8 cellular contexts compared by ENCODE assay signal in the genomic region with DNA sequence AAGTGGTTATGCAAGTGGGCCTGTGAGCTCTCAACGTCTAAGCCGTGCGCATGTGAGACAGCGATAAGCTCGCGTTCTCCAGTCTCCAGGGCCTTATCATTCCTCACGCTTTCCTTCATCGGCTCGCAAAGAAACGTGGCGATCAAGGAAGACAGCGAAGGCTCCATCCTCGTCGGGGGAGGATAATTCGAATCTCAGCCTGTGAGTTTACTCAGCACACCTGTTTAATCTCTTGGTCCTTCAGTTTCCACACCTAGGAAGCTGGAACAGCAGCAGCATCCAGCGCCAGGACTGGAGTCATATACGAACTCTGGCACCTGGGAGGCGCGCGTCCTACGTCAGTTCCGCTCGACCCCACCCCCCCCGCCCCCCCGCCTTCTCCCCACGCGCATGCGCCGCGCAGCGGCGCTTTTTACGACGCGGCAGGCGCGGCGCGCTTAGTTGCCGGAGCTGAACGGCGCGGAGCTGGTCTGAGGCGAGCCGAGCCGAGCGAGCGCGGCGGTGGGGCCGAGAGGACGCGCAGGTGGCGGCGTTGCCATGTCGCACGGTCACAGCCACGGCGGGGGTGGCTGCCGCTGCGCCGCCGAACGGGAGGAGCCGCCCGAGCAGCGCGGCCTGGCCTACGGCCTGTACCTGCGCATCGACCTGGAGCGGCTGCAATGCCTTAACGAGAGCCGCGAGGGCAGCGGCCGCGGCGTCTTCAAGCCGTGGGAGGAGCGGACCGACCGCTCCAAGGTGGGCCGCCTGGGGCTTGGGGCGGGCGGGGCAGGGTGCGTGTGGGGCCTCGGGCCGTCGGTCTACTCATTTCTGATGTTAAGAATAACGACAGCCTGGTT. TPM values are rescaled to one million over a fixed set of nuclear protein-coding genes. Genes with fewer than 3 reads are reported as not detected.
DNase-seq lines count a peak whose midpoint lies in the region; ATAC-seq lines count a peak whose summit lies in the region.

A gene with protein sequence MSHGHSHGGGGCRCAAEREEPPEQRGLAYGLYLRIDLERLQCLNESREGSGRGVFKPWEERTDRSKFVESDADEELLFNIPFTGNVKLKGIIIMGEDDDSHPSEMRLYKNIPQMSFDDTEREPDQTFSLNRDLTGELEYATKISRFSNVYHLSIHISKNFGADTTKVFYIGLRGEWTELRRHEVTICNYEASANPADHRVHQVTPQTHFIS (plus strand): TSS at position 440 of the 836 bp plus-strand sequence. CDS start 98 bp downstream, at position 538.

- H3K4me3 Mint-ChIP-seq in CD4-positive, CD25-positive, alpha-beta regulatory T cell: peak within 1 kb of the TSS; percentile 90 to 96 (median 94)

- no peaks in the 10 kb centered on the region for H3K9me3 Mint-ChIP-seq in CD4-positive, CD25-positive, alpha-beta regulatory T cell

- peaks cover 8% of the 10 kb centered on the region for H3K36me3 ChIP-seq in CD4-positive, CD25-positive, alpha-beta regulatory T cell (ENCODE audit: control insufficient read depth, insufficient read depth, low read length)
- peaks cover 23% of the 10 kb centered on the region for H3K36me3 ChIP-seq in HUES6 (ENCODE audit: control insufficient read depth, insufficient read depth, low read length)
- H3K36me3 ChIP-seq in NT2/D1 (ENCODE audit: insufficient read depth, insufficient read length, low read length): peaks cover 27% of the 10 kb centered on the region
- no peaks in the 10 kb centered on the region for H3K36me3 ChIP-seq in endocrine pancreas (ENCODE audit: control insufficient read depth, insufficient read depth, low read length)

- no peaks in the 10 kb centered on the region for H3K27me3 ChIP-seq in CD4-positive, CD25-positive, alpha-beta regulatory T cell (ENCODE audit: control insufficient read depth, insufficient read depth, low read length)
- H3K27me3 ChIP-seq in HUES6 (ENCODE audit: control insufficient read depth, insufficient read depth, low read length) (no peaks in the 10 kb centered on the region), NT2/D1 (ENCODE audit: insufficient read depth, insufficient read length) (no peaks in the 10 kb centered on the region), endocrine pancreas (ENCODE audit: control insufficient read depth, insufficient read depth, low read length) (no peaks in the 10 kb centered on the region)

- peak; percentile 82 to 83 for ATAC-seq in CD4-positive, CD25-positive, alpha-beta regulatory T cell (ENCODE audit: low read depth in 2 of 2)
- ATAC-seq in GM19467 (IDR thresholded peaks at IDR 0.05; ENCODE audit: unreplicated experiment): peak; percentile 77

- H3K27me3 Mint-ChIP-seq in CD4-positive, CD25-positive, alpha-beta regulatory T cell: no peaks in the 10 kb centered on the region

- peak within 1 kb of the TSS; percentile 98 for H3K4me3 ChIP-seq in CD4-positive, CD25-positive, alpha-beta regulatory T cell (ENCODE audit: low read depth, low read length)
- H3K4me3 ChIP-seq in HUES6 (ENCODE audit: low read depth, low read length): peak within 1 kb of the TSS; percentile 95
- peak within 1 kb of the TSS; percentile 82 for H3K4me3 ChIP-seq in NT2/D1 (ENCODE audit: insufficient read length, low read depth)
- H3K4me3 ChIP-seq in endocrine pancreas (ENCODE audit: control insufficient read depth, insufficient read depth, low read length): peak within 1 kb of the TSS; percentile 91

- peak within 1 kb of the TSS; percentile 87 for H3K9ac ChIP-seq in HUES6 (ENCODE audit: low read length)
- H3K9ac ChIP-seq in NT2/D1 (ENCODE audit: insufficient read length, low read depth): peak within 1 kb of the TSS; percentile 97
- peak within 1 kb of the TSS; percentile 96 for H3K9ac ChIP-seq in endocrine pancreas (ENCODE audit: control insufficient read depth, insufficient read depth, low read length)

- H3K4me1 Mint-ChIP-seq in CD4-positive, CD25-positive, alpha-beta regulatory T cell: peaks cover 18 to 61% (median 29%) of the 10 kb centered on the region in 4 donors

- peaks cover 15% of the 10 kb centered on the region for H3K4me1 ChIP-seq in CD4-positive, CD25-positive, alpha-beta regulatory T cell (ENCODE audit: control insufficient read depth, insufficient read depth, low read length, poor library complexity, severe bottlenecking)
- H3K4me1 ChIP-seq in HUES6 (ENCODE audit: control insufficient read depth, insufficient read depth, low read length) (0 out of 2 replicates have a peak, but pooled peaks cover 3% of the 10 kb centered on the region), NT2/D1 (ENCODE audit: insufficient read depth, insufficient read length) (no peaks in the 10 kb centered on the region), endocrine pancreas (ENCODE audit: control insufficient read depth, insufficient read depth, low read length) (peaks cover 18% of the 10 kb centered on the region)

- peak; percentile 75 to 89 (median 83) for DNase-seq in CD4-positive, CD25-positive, alpha-beta regulatory T cell
- DNase-seq in NT2/D1 (ENCODE audit: low read depth, low spot score) (peak; percentile 69), mesenteric fat pad (ENCODE audit: low spot score) (peak; percentile 94)
- DNase-seq in activated CD8-positive, alpha-beta memory T cell treated with anti-CD3 and anti-CD28 coated beads for 48 hours (ENCODE audit: low read depth in 2 of 3, low spot score in 2 of 3): peak; percentile 55 to 68 (median 56)
- DNase-seq in stimulated activated CD8-positive, alpha-beta memory T cell treated with anti-CD3 and anti-CD28 coated beads, Interleukin-15, amount 100 ng/mL, for 1 hour (ENCODE audit: low read depth): peak; percentile 49

- no peaks in the 10 kb centered on the region for H3K9me3 ChIP-seq in CD4-positive, CD25-positive, alpha-beta regulatory T cell (ENCODE audit: control insufficient read depth in 2 of 2, low read length in 2 of 2)
- no peaks in the 10 kb centered on the region for H3K9me3 ChIP-seq in HUES6 (ENCODE audit: control insufficient read depth, insufficient read depth, low read depth, low read length)
- H3K9me3 ChIP-seq in NT2/D1 (ENCODE audit: insufficient read depth, low read length): no peaks in the 10 kb centered on the region
- no peaks in the 10 kb centered on the region for H3K9me3 ChIP-seq in endocrine pancreas (ENCODE audit: control insufficient read depth, low read length)

- H3K27ac Mint-ChIP-seq in CD4-positive, CD25-positive, alpha-beta regulatory T cell: peak within 1 kb of the TSS; percentile 89 to 98 (median 98)

- H3K27ac ChIP-seq in CD4-positive, CD25-positive, alpha-beta regulatory T cell (ENCODE audit: insufficient read depth, low read length, poor library complexity, severe bottlenecking): peak within 1 kb of the TSS; percentile 84
- H3K27ac ChIP-seq in HUES6 (ENCODE audit: low read depth, low read length): no peak within 1 kb of the TSS

- H3K36me3 Mint-ChIP-seq in CD4-positive, CD25-positive, alpha-beta regulatory T cell: peaks cover 8% of the 10 kb centered on the region

RNA-seq across cellular contexts. Expression of the gene that starts here (rescaled TPM):
- total RNA-seq in CD4-positive, CD25-positive, alpha-beta regulatory T cell: 85.8 TPM
- 10 to 100 TPM; 72.6 to 98.9 (median 78.1) TPM for polyA plus RNA-seq in CD4-positive, CD25-positive, alpha-beta regulatory T cell
- 57.2 TPM for total RNA-seq in mesenteric fat pad
